ENCODE assay signal across 14 cellular contexts in genomic region chr2:25566094-25566493, GRCh38.
DNase-seq lines count a peak whose midpoint lies in the region; ATAC-seq and TF ChIP-seq lines count a peak whose summit lies in the region.
"Had no signal": no experiment of that assay in that cellular context is flagged by ENCODE, and none has a peak within 500 bp of the region (broad histone marks: within the 10 kb centered on the region; RNA-seq: fewer than 3 reads in every experiment).

No MANE protein-coding gene starts in this region.

- no peak overlapping the region for H2BK12ac ChIP-seq in neuronal stem cell (ENCODE audit: low read length)

- no peak overlapping the region for H3K27ac Mint-ChIP-seq in GM23338

- H4K91ac ChIP-seq in neuronal stem cell (ENCODE audit: low read depth, low read length, poor library complexity) = no peak overlapping the region

- no peak overlapping the region for H3K14ac ChIP-seq in neuronal stem cell (ENCODE audit: low read length)

- no peak overlapping the region for H3K9ac ChIP-seq in neuronal stem cell (ENCODE audit: low read depth, low read length, poor library complexity)

- H2AFZ ChIP-seq in GM23338 = no peak overlapping the region
- H2AFZ ChIP-seq in OCI-LY7 (ENCODE audit: low read length) = peak overlapping the region; percentile 73; the same call in 1 of the 2 replicates
- H2AFZ ChIP-seq in neuronal stem cell (ENCODE audit: low read length) = no peak overlapping the region

- POLR2A ChIA-PET in OCI-LY7 (lab: Charles Lee) = interaction anchor here (0.6 to 1.7 kb wide), 12 partner anchors 8 to 511 kb away, joined by 3 to 8 read pairs (median 3); no protein-coding TSS in a partner anchor

- no peaks in the 10 kb centered on the region; the same call in 1 of the 2 replicates for H4K20me1 ChIP-seq in GM23338 (replicated peaks; ENCODE audit: insufficient read depth)
- no peaks in the 10 kb centered on the region for H4K20me1 ChIP-seq in OCI-LY7 (ENCODE audit: insufficient read depth, low read length)

- no peak for TF ChIP-seq POLR2A in upper lobe of left lung (IDR thresholded peaks at IDR 0.05)

- no CpG with 5 or more reads among the region's 6 CpGs for WGBS in neuronal stem cell (ENCODE audit: extremely low coverage in 2 of 2, insufficient read length in 2 of 2, insufficient replicate concordance in 1 of 2), 2 donors
- WGBS in upper lobe of left lung, 2 donors = 93% methylated on average over 6 of the region's 6 CpGs

- H2AK5ac ChIP-seq in neuronal stem cell (ENCODE audit: low read depth, low read length) = no peak overlapping the region

- peak overlapping the region; percentile 1 for H3K18ac ChIP-seq in neuronal stem cell (ENCODE audit: low read length)

- no TSS peak for BruUV-seq in OCI-LY7 (replicated peaks; lab: Mats Ljungman, UMichigan)

- CTCF ChIA-PET in OCI-LY7 (lab: Charles Lee; ENCODE audit: unreplicated experiment) = interaction anchor here (0.9 to 2.6 kb wide), 5 partner anchors 21 to 257 kb away, joined by 3 to 11 read pairs (median 3); no protein-coding TSS in a partner anchor

- no peaks in the 10 kb centered on the region; the same call in 2 of the 3 replicates for H3K36me3 Mint-ChIP-seq in GM23338 (ENCODE audit: low read depth)

- H3K23ac ChIP-seq in neuronal stem cell (ENCODE audit: low read depth, low read length, poor library complexity) = no peak overlapping the region

- H3K27ac ChIP-seq in GM23338 (ENCODE audit: low read depth) = no peak overlapping the region
- H3K27ac ChIP-seq in OCI-LY7 (ENCODE audit: low read depth, low read length, poor library complexity, severe bottlenecking) = peak overlapping the region; percentile 65
- H3K27ac ChIP-seq in neuronal stem cell (replicated peaks; ENCODE audit: low read length) = no peak overlapping the region
- H3K27ac ChIP-seq in upper lobe of left lung = no peak overlapping the region
- H3K27ac ChIP-seq: C4-2B had no signal

- TF ChIP-seq CTCF in GM23338 (conservative IDR thresholded peaks at IDR 0.05; ENCODE audit: low read depth in 2 of 2) (peak in 1 of 2 experiments; percentile 32; a peak in 2 of 4 replicates), OCI-LY7 (conservative IDR thresholded peaks at IDR 0.05; ENCODE audit: low read length) (peak; percentile 73), upper lobe of left lung (IDR thresholded peaks at IDR 0.05) (no peak), BE2C (IDR thresholded peaks at IDR 0.05; ENCODE audit: low read depth, low read length) (no peak)

- H3K36me3 ChIP-seq in GM23338 (ENCODE audit: insufficient read depth) (no peaks in the 10 kb centered on the region), OCI-LY7 (ENCODE audit: insufficient read depth, low read length) (peaks cover 8% of the 10 kb centered on the region; the same call in 1 of the 2 replicates), neuronal stem cell (replicated peaks in 1 of 2; ENCODE audit: control insufficient read depth in 2 of 2, insufficient read depth in 2 of 2, low read length in 2 of 2) (no peaks in the 10 kb centered on the region), upper lobe of left lung (no peaks in the 10 kb centered on the region), BE2C (no peaks in the 10 kb centered on the region)
- H3K36me3 ChIP-seq: HAP-1 had no signal

- no peak overlapping the region for H3K4me3 ChIP-seq in GM23338
- peak overlapping the region; percentile 17 for H3K4me3 ChIP-seq in OCI-LY7 (ENCODE audit: low read depth, low read length, poor library complexity, severe bottlenecking)
- no peak overlapping the region for H3K4me3 ChIP-seq in neuronal stem cell (ENCODE audit: low read length in 2 of 2)
- no peak overlapping the region for H3K4me3 ChIP-seq in upper lobe of left lung
- H3K4me3 ChIP-seq in BE2C (ENCODE audit: low read depth, low read length) = no peak overlapping the region
- H3K4me3 ChIP-seq: HAP-1 had no signal

- H3K79me2 ChIP-seq in GM23338 (replicated peaks; ENCODE audit: insufficient read depth) (no peaks in the 10 kb centered on the region), OCI-LY7 (ENCODE audit: insufficient read depth, low read depth, low read length) (no peaks in the 10 kb centered on the region)

- peak; percentile 10 to 42 for DNase-seq in NCI-H2081 (lab: John Stamatoyannopoulos, UW)
- DNase-seq in NCI-H2081 treated with DMSO at 0.1 percent for 48 hours (lab: John Stamatoyannopoulos, UW) = no peak
- no peak for DNase-seq in GM23338 (ENCODE audit: low spot score)
- peak; percentile 66 for DNase-seq in OCI-LY7 (ENCODE audit: low spot score)
- no peak for DNase-seq in neuronal stem cell (ENCODE audit: low spot score)
- no peak for DNase-seq in upper lobe of left lung
- DNase-seq in D341Med (ENCODE audit: low spot score) = no peak
- no peak for DNase-seq in BE2C
- DNase-seq: 8988T, Caco-2, DMS79, NCI-H226 had no signal

- H3F3A ChIP-seq in GM23338 (replicated peaks; ENCODE audit: low read depth) = no peaks in the 10 kb centered on the region

- H2BK15ac ChIP-seq in neuronal stem cell (ENCODE audit: low read length) = no peak overlapping the region

- no peak overlapping the region for H2BK5ac ChIP-seq in neuronal stem cell (ENCODE audit: low read length)

- H3K27me3 ChIP-seq in GM23338 (ENCODE audit: insufficient read depth) (no peaks in the 10 kb centered on the region), neuronal stem cell (ENCODE audit: control insufficient read depth in 3 of 3, insufficient read depth in 3 of 3, low read depth in 1 of 3, low read length in 3 of 3) (no peaks in the 10 kb centered on the region), upper lobe of left lung (no peaks in the 10 kb centered on the region), BE2C (no peaks in the 10 kb centered on the region)

- ATAC-seq in GM23338 = peak; percentile 45; the same call in 1 of the 3 replicates
- no peak for ATAC-seq in upper lobe of left lung (ENCODE audit: low FRiP score in 2 of 2)

- no peaks in the 10 kb centered on the region for H3K9me3 Mint-ChIP-seq in GM23338

- no peak overlapping the region for H4K8ac ChIP-seq in neuronal stem cell (ENCODE audit: low read depth, low read length)

- H3K4me1 Mint-ChIP-seq in GM23338 = no peaks in the 10 kb centered on the region

- intact Hi-C loops in OCI-LY7 (cut with micrococcal nuclease; ENCODE audit: unreplicated experiment) = loop anchor here (1.0 to 10.0 kb wide), 8 partner anchors 44 to 399 kb away; no protein-coding TSS in a partner anchor

- no peaks in the 10 kb centered on the region for H3K79me1 ChIP-seq in neuronal stem cell (ENCODE audit: low read depth, low read length)

- no peaks in the 10 kb centered on the region for H3K27me3 Mint-ChIP-seq in GM23338 (ENCODE audit: insufficient read depth, low read depth, poor library complexity)

- H3K9me2 ChIP-seq in GM23338 (ENCODE audit: insufficient read depth) (no peaks in the 10 kb centered on the region), OCI-LY7 (ENCODE audit: insufficient read depth, low read length) (no peaks in the 10 kb centered on the region)

- H3K4me2 ChIP-seq in GM23338 (no peak overlapping the region), OCI-LY7 (ENCODE audit: low read length) (peak overlapping the region; percentile 61), neuronal stem cell (ENCODE audit: insufficient read depth, low read length, poor library complexity, severe bottlenecking) (no peak overlapping the region)

- H3K9me3 ChIP-seq in OCI-LY7 (ENCODE audit: low read length) (peaks cover 20% of the 10 kb centered on the region; the same call in 1 of the 2 replicates), neuronal stem cell (replicated peaks in 1 of 2; ENCODE audit: control insufficient read depth in 2 of 2, insufficient read depth in 1 of 2, low read depth in 1 of 2, low read length in 2 of 2) (no peaks in the 10 kb centered on the region), upper lobe of left lung (no peaks in the 10 kb centered on the region), BE2C (no peaks in the 10 kb centered on the region)
- H3K9me3 ChIP-seq: Caco-2, HAP-1 had no signal

- H3K4me3 Mint-ChIP-seq in GM23338 = no peak overlapping the region

- H3K4ac ChIP-seq in neuronal stem cell (ENCODE audit: low read length) = no peak overlapping the region

- H3K4me1 ChIP-seq in GM23338 (ENCODE audit: insufficient read depth) (no peaks in the 10 kb centered on the region), OCI-LY7 (ENCODE audit: insufficient read depth, low read length, poor library complexity, severe bottlenecking) (peaks cover 65% of the 10 kb centered on the region), neuronal stem cell (ENCODE audit: control insufficient read depth in 2 of 2, insufficient read depth in 1 of 2, low read depth in 1 of 2, low read length in 2 of 2) (no peaks in the 10 kb centered on the region), upper lobe of left lung (peaks cover 0 to 8% (median 3%) of the 10 kb centered on the region in 4 donors), BE2C (no peaks in the 10 kb centered on the region)
- H3K4me1 ChIP-seq: Caco-2, HAP-1 had no signal

- no peak overlapping the region for H2BK120ac ChIP-seq in neuronal stem cell (ENCODE audit: low read depth, low read length)

- TF ChIP-seq EP300 in upper lobe of left lung (IDR thresholded peaks at IDR 0.05) = no peak

TF ChIP-seq in GM23338, 12 proteins besides CTCF, POLR2A, EP300 and RAD21:
- TF ChIP-seq NANOG (IDR thresholded peaks at IDR 0.05; ENCODE audit: borderline replicate concordance) = no peak

Comparison
In these comparisons a context has a peak if more than half of its experiments do, and no peak if none do; other contexts are left out.
1. DNase-seq: peak in NCI-H2081 (2 of 2) and OCI-LY7 (single experiment); none in NCI-H2081 treated with DMSO at 0.1 percent for 48 hours (single experiment), GM23338 (single experiment), neuronal stem cell (single experiment), upper lobe of left lung (0 of 2), D341Med (single experiment) and BE2C (single experiment).